8 cellular contexts compared by ENCODE assay signal in the genomic region with DNA sequence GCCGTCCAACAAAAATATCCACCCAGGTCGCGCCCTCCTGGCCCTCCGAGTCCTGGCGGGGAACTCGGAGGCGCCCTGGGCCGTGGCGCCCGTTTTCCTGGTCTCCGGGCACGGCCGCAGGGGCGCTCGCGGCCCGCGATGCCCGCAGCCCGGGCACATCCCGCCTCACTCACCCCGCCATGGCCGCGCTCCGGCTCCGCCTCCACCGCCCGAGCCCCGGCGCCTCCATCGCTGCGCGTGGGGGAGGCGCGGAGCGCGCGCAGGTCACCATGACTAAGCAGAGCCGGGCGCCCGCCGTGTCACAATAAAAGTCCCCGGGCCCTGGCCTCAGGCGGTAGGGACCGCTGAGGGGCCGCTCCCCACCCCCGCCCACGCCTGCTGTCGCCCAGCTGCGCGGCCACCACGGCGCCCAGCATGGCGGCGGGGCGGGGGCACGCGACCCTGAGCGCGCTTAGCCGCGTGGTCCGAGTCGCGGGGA. TPM values are rescaled to one million over a fixed set of nuclear protein-coding genes. Genes with fewer than 3 reads are reported as not detected.
DNase-seq lines count a peak whose midpoint lies in the region; ATAC-seq and TF ChIP-seq lines count a peak whose summit lies in the region.

No MANE protein-coding gene starts in this region.

- TF ChIP-seq POLR2A in GM15510 (IDR thresholded peaks at IDR 0.05; ENCODE audit: borderline replicate concordance, extremely low read depth, insufficient read length) (peak; percentile 93), prostate gland (IDR thresholded peaks at IDR 0.05) (peak; percentile 70)

- peaks cover 24% of the 10 kb centered on the region for H3K36me3 ChIP-seq in left ventricle myocardium inferior
- H3K36me3 ChIP-seq in prostate gland, result peaks cover 0 to 9% of the 10 kb centered on the region in 2 donors
- H3K36me3 ChIP-seq in upper lobe of right lung, result peaks cover 24% of the 10 kb centered on the region

- peak; percentile 73 for ATAC-seq in HG02852 (IDR thresholded peaks at IDR 0.05; ENCODE audit: unreplicated experiment)
- peak; percentile 95 for ATAC-seq in upper lobe of right lung

- H3K27ac ChIP-seq in left ventricle myocardium inferior (replicated peaks) (peak overlapping the region; percentile 99), prostate gland (peak overlapping the region; percentile 98), upper lobe of right lung (peak overlapping the region; percentile 99)

- WGBS in prostate gland, result under 1% methylated on average over 39 of the region's 65 CpGs

- DNase-seq in NCI-H146 (lab: John Stamatoyannopoulos, UW) (peak; percentile 98), T-helper 1 cell (peak; percentile 73 to 93 (median 80)), amniotic epithelial cell (ENCODE audit: low read depth) (peak; percentile 76), left ventricle myocardium inferior (peak; percentile 95), prostate gland (ENCODE audit: low spot score) (peak; percentile 85), upper lobe of right lung (peak; percentile 98)

- TF ChIP-seq CTCF in left ventricle myocardium inferior (IDR thresholded peaks at IDR 0.05; ENCODE audit: borderline replicate concordance) (peak; percentile 12), prostate gland (IDR thresholded peaks at IDR 0.05) (peak in 1 of 4 experiments; percentile 4), upper lobe of right lung (IDR thresholded peaks at IDR 0.05) (no peak)

- intact Hi-C loops in left ventricle myocardium inferior (cut with micrococcal nuclease) (no loop called here), prostate gland (cut with DNase I) (loop anchor here (5.0 kb wide), 1 partner anchor 65 kb away; a partner anchor contains a TSS), upper lobe of right lung (cut with DNase I) (no loop called here)

- H3K4me1 ChIP-seq in left ventricle myocardium inferior, result peaks cover 63% of the 10 kb centered on the region
- no peaks in the 10 kb centered on the region for H3K4me1 ChIP-seq in prostate gland (replicated peaks)
- peaks cover 33% of the 10 kb centered on the region for H3K4me1 ChIP-seq in upper lobe of right lung

- H3K9me3 ChIP-seq in left ventricle myocardium inferior (replicated peaks), result no peaks in the 10 kb centered on the region
- H3K9me3 ChIP-seq in prostate gland, result no peaks in the 10 kb centered on the region
- H3K9me3 ChIP-seq in upper lobe of right lung, result no peaks in the 10 kb centered on the region

- H3K4me3 ChIP-seq in left ventricle myocardium inferior (peak overlapping the region; percentile 95), prostate gland (peak overlapping the region; percentile 98 to 99), upper lobe of right lung (peak overlapping the region; percentile 100)

- H3K27me3 ChIP-seq in left ventricle myocardium inferior (ENCODE audit: low read depth) (no peaks in the 10 kb centered on the region), prostate gland (replicated peaks; ENCODE audit: insufficient read depth) (no peaks in the 10 kb centered on the region), upper lobe of right lung (no peaks in the 10 kb centered on the region)

RNA-seq across cellular contexts. Expression of a gene that starts 0.6 kb away (rescaled TPM):
- total RNA-seq in left ventricle myocardium inferior, result 74.5 TPM
- total RNA-seq in prostate gland, result 10 to 100 TPM; 93.4 to 94.2 TPM
- 69.1 TPM for total RNA-seq in upper lobe of right lung

RNA-seq across cellular contexts. Expression of a gene that starts 14.7 kb away (rescaled TPM):
- total RNA-seq in left ventricle myocardium inferior (0.11 TPM), prostate gland (10 to 100 TPM in 1 of 2 donors, 1 to 10 TPM in 1; 3.4 to 17.0 TPM), upper lobe of right lung (2.1 TPM)

RNA-seq across cellular contexts. Expression of a gene that starts 41.1 kb away (rescaled TPM):
- total RNA-seq in left ventricle myocardium inferior (48.7 TPM), prostate gland (10 to 100 TPM; 36.3 to 57.9 TPM), upper lobe of right lung (21.0 TPM)

Comparison
In these comparisons a context has a peak if more than half of its experiments do, and no peak if none do; other contexts are left out.
1. Peak in every context shown above with its lines: DNase-seq, ATAC-seq, H3K4me3 ChIP-seq and H3K27ac ChIP-seq.